Comparison of ENCODE assay signal across 10 cellular contexts in genomic region chr12:96237035-96237434, GRCh38. TPM values are rescaled to one million over a fixed set of nuclear protein-coding genes. Genes with fewer than 3 reads are reported as not detected.
A peak's percentile ranks its signal among the peaks of the same experiment; 100 is the strongest.
DNase-seq lines count a peak whose midpoint lies in the region; ATAC-seq and TF ChIP-seq lines count a peak whose summit lies in the region.
"Had no signal": no experiment of that assay in that cellular context is flagged by ENCODE, and none has a peak within 500 bp of the region (broad histone marks: within the 10 kb centered on the region; RNA-seq: fewer than 3 reads in every experiment).

No MANE protein-coding gene starts in this region.

- H3K4me3 Mint-ChIP-seq in activated CD4-positive, alpha-beta T cell treated with anti-CD3 and anti-CD28 coated beads, Interleukin-2, amount 10 ng/mL, durations not matched to agents 7 days and 5 days = no peak overlapping the region
- H3K4me3 Mint-ChIP-seq: activated B cell treated with CpG ODN at 0.5 μM for 24 hours had no signal

- no peaks in the 10 kb centered on the region for H3K36me3 ChIP-seq in ascending aorta
- H3K36me3 ChIP-seq in lower lobe of right lung = no peaks in the 10 kb centered on the region
- peaks cover 0 to 3% (median 0%) of the 10 kb centered on the region in 5 donors for H3K36me3 ChIP-seq in subcutaneous abdominal adipose tissue (ENCODE audit: control insufficient read depth in 5 of 5, insufficient read depth in 5 of 5, low read length in 5 of 5)

- H3K27ac ChIP-seq in ascending aorta (peak overlapping the region; percentile 69 to 78), lower lobe of right lung (peak overlapping the region; percentile 63), subcutaneous abdominal adipose tissue (ENCODE audit: low read depth, low read length) (peak overlapping the region; percentile 71)

- peaks cover 36% of the 10 kb centered on the region for H3K36me3 Mint-ChIP-seq in activated CD4-positive, alpha-beta T cell treated with anti-CD3 and anti-CD28 coated beads, Interleukin-2, amount 10 ng/mL, durations not matched to agents 7 days and 5 days (ENCODE audit: low read depth)

- H3K9me3 Mint-ChIP-seq in activated CD4-positive, alpha-beta T cell treated with anti-CD3 and anti-CD28 coated beads, Interleukin-2, amount 10 ng/mL, durations not matched to agents 7 days and 5 days = peaks cover 2% of the 10 kb centered on the region
- H3K9me3 Mint-ChIP-seq: activated B cell treated with CpG ODN at 0.5 μM for 24 hours had no signal

- POLR2A ChIA-PET in activated CD4-positive, alpha-beta T cell treated with anti-CD3 and anti-CD28 coated beads, Interleukin-2, amount 10 ng/mL, durations not matched to agents 7 days and 5 days (lab: Charles Lee) = no interaction called here

- no peak overlapping the region for H3K9ac ChIP-seq in subcutaneous abdominal adipose tissue (ENCODE audit: low read length in 5 of 5)

- no peaks in the 10 kb centered on the region for H3K27me3 Mint-ChIP-seq in activated CD4-positive, alpha-beta T cell treated with anti-CD3 and anti-CD28 coated beads, Interleukin-2, amount 10 ng/mL, durations not matched to agents 7 days and 5 days
- H3K27me3 Mint-ChIP-seq: activated B cell treated with CpG ODN at 0.5 μM for 24 hours had no signal

- H3K4me1 ChIP-seq in ascending aorta = peaks cover 25 to 39% of the 10 kb centered on the region in 2 donors
- peaks cover 83% of the 10 kb centered on the region for H3K4me1 ChIP-seq in lower lobe of right lung
- H3K4me1 ChIP-seq in subcutaneous abdominal adipose tissue (ENCODE audit: control insufficient read depth in 5 of 5, insufficient read depth in 5 of 5, low read length in 5 of 5) = peaks cover 15 to 89% (median 77%) of the 10 kb centered on the region in 5 donors

- intact Hi-C loops in ascending aorta (cut with DNase I) = loop anchor here (2.0 to 5.0 kb wide), 2 partner anchors 164 to 670 kb away; partner anchors contain the start of genes CDK17 and NEDD1
- intact Hi-C loops in lower lobe of right lung (cut with DNase I) = no loop called here

- CTCF ChIA-PET in activated CD4-positive, alpha-beta T cell treated with anti-CD3 and anti-CD28 coated beads, Interleukin-2, amount 10 ng/mL, durations not matched to agents 7 days and 5 days (lab: Charles Lee) = interaction anchor here (0.7 to 2.0 kb wide), 8 partner anchors 9 to 176 kb away, joined by 3 to 7 read pairs (median 3); partner anchors contain the start of gene CDK17

- TF ChIP-seq CTCF in ascending aorta (IDR thresholded peaks at IDR 0.05) (no peak), lower lobe of right lung (IDR thresholded peaks at IDR 0.05) (no peak)

- no peak for DNase-seq in activated CD4-positive, alpha-beta T cell treated with anti-CD3 and anti-CD28 coated beads, Interleukin-2, amount 10 ng/mL, durations not matched to agents 7 days and 5 days
- DNase-seq in activated CD4-positive, alpha-beta T cell treated with anti-CD3 and anti-CD28 coated beads, Interleukin-2, amount 50 U/mL, for 1 hour = no peak
- DNase-seq in ascending aorta (ENCODE audit: low spot score in 2 of 2) (peak in 1 of 2 donors; percentile 65), lower lobe of right lung (no peak), NCI-H748 treated with DMSO at 0.1 percent for 48 hours (lab: John Stamatoyannopoulos, UW) (no peak), NCI-H146 (lab: John Stamatoyannopoulos, UW) (no peak)
- DNase-seq: activated B cell treated with CpG ODN at 0.5 μM for 24 hours, NCI-H1417 had no signal

- H3K9me3 ChIP-seq in ascending aorta (no peaks in the 10 kb centered on the region), lower lobe of right lung (no peaks in the 10 kb centered on the region), subcutaneous abdominal adipose tissue (ENCODE audit: control insufficient read depth in 5 of 5, low read length in 5 of 5) (no peaks in the 10 kb centered on the region)

- H3K4me1 Mint-ChIP-seq in activated CD4-positive, alpha-beta T cell treated with anti-CD3 and anti-CD28 coated beads, Interleukin-2, amount 10 ng/mL, durations not matched to agents 7 days and 5 days = peaks cover 71% of the 10 kb centered on the region

- ATAC-seq in lower lobe of right lung = no peak
- no peak for ATAC-seq in HG03565 (IDR thresholded peaks at IDR 0.05; ENCODE audit: unreplicated experiment)

- peak overlapping the region; percentile 48 for H3K27ac Mint-ChIP-seq in activated CD4-positive, alpha-beta T cell treated with anti-CD3 and anti-CD28 coated beads, Interleukin-2, amount 10 ng/mL, durations not matched to agents 7 days and 5 days
- H3K27ac Mint-ChIP-seq: activated B cell treated with CpG ODN at 0.5 μM for 24 hours had no signal

- H3K4me3 ChIP-seq in ascending aorta (peak overlapping the region in 1 of 2 donors; percentile 12), lower lobe of right lung (no peak overlapping the region), subcutaneous abdominal adipose tissue (ENCODE audit: low read depth in 1 of 5, low read length in 5 of 5) (peak overlapping the region in 1 of 5 donors; percentile 22)

- H3K27me3 ChIP-seq in ascending aorta (no peaks in the 10 kb centered on the region), lower lobe of right lung (ENCODE audit: low read depth) (no peaks in the 10 kb centered on the region), subcutaneous abdominal adipose tissue (ENCODE audit: control insufficient read depth in 5 of 5, insufficient read depth in 4 of 5, low read length in 5 of 5) (peaks cover 0 to 20% (median 4%) of the 10 kb centered on the region in 5 donors)

RNA-seq across cellular contexts. Expression of gene ELK3, which starts 42.9 kb away (rescaled TPM):
- 10 to 100 TPM; 27.3 to 33.9 TPM for total RNA-seq in activated CD4-positive, alpha-beta T cell treated with anti-CD3 and anti-CD28 coated beads, Interleukin-2, amount 10 ng/mL, durations not matched to agents 7 days and 5 days
- 21.2 TPM for total RNA-seq in ascending aorta
- 29.1 TPM for total RNA-seq in lower lobe of right lung
